ENCODE assay signal across 8 cellular contexts in the genomic region with DNA sequence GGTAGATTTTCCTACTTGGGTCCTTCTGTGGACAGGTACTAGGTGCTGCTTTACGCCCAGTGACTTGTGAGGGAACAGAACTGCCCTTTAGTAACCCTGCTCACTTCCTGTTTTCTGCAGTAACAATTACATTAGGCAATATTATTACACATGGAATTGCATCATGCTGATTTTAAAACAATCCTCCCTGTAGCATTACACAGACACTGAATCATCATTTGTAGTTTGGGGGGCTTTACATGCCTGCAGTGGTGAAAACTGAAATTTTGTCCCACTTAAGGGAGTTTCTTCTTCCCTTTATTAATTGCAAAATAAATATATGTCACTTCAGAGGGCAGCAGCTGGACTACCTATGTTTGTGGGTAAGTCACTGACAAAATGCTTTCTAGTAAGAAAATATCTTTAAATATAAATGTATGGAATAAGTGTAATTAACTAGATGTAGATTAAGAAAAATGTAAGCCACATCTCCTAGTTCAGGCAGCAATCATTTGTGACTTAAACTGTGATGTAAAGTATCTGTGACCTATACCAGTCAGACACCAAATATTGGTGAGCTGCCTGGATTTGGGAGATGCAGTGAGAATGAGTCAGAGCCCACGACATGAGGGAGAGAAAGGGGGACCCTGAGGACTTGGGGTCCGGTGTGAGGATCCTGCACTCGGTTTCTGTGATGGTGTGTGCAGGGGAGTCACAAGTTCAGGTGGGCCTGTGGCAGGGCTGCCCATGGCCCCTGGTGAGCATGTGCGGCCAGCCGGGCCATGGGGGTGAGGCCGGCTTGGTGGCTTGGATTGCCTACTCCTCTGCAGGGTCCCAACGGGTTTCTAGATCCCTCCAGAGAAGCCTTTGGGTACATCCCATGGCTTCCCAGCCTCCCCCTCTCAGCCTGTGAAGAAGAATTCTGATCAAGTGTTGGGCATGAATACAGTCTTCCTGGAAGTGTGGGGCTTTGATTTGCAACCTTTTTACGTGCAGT. TPM values are rescaled to one million over a fixed set of nuclear protein-coding genes. Genes with fewer than 3 reads are reported as not detected.
DNase-seq lines count a peak whose midpoint lies in the region; ATAC-seq, FAIRE-seq and TF ChIP-seq lines count a peak whose summit lies in the region.

No MANE protein-coding gene starts in this region.

- H3K36me3 ChIP-seq in HepG2 (replicated peaks in 1 of 2; ENCODE audit: control insufficient read depth in 1 of 2, insufficient read depth in 2 of 2, low read length in 2 of 2) = no peaks in the 10 kb centered on the region

- peak overlapping the region; percentile 52 for H3K4me3 Mint-ChIP-seq in activated naive CD8-positive, alpha-beta T cell

- 17% methylated on average over 6 of the region's 9 CpGs for WGBS in HepG2 (ENCODE audit: low lambda C conversion rate)

- intact Hi-C loops in HepG2 (cut with micrococcal nuclease; ENCODE audit: unreplicated experiment) = no loop called here

- no peaks in the 10 kb centered on the region for H4K20me1 ChIP-seq in HepG2 (ENCODE audit: insufficient read depth, low read length)

- in situ Hi-C loops in KBM-7 (cut with MboI; ENCODE audit: low pct_unique_long_range_greater_than_20kb, low sequenced_read_pairs) = no loop called here
- in situ Hi-C loops in HepG2 (cut with HindIII; ENCODE audit: extremely low pct_ligation_motif_present, low pct_unique_long_range_greater_than_20kb) = no loop called here

- H2AFZ ChIP-seq in HepG2 (ENCODE audit: low read length) = no peak overlapping the region

- TF ChIP-seq POLR2A in HepG2 (IDR thresholded peaks at IDR 0.05; ENCODE audit: insufficient read depth in 1 of 2, low read depth in 2 of 2, low read length in 2 of 2) = no peak

- no peak overlapping the region for H3K4me2 ChIP-seq in HepG2 (ENCODE audit: low read depth, low read length)

- CTCF ChIA-PET in HepG2 (lab: Yijun Ruan, JAX; ENCODE audit: low intra/inter-chr PET ratio, low total read pairs) = no interaction called here

- BruUV-seq in HepG2 (replicated peaks; lab: Mats Ljungman, UMichigan) = no TSS peak

- TF ChIP-seq EP300 in HepG2 (IDR thresholded peaks at IDR 0.05; ENCODE audit: low read depth in 2 of 2, low read length in 2 of 2) (no peak), HepG2 (CRISPR knock-in tag; IDR thresholded peaks at IDR 0.05; ENCODE audit: borderline replicate concordance) (no peak)

- H3K4me1 ChIP-seq in HepG2 (ENCODE audit: insufficient read depth, low read length) = peaks cover 8% of the 10 kb centered on the region; the same call in 1 of the 2 replicates

- no peaks in the 10 kb centered on the region for H3K79me2 ChIP-seq in HepG2 (ENCODE audit: insufficient read depth, low read length)

- no peaks in the 10 kb centered on the region for H3K9me3 ChIP-seq in HepG2 (ENCODE audit: low read length)

- H3K27me3 ChIP-seq in HepG2 (ENCODE audit: control insufficient read depth in 1 of 2, insufficient read depth in 2 of 2, low read length in 2 of 2) = peaks cover 0 to 13% of the 10 kb centered on the region in 2 experiments; a peak in 3 of 5 replicates

- POLR2A ChIA-PET in HepG2 (lab: Yijun Ruan, JAX) = no interaction called here

- no peaks in the 10 kb centered on the region for H3K9me3 Mint-ChIP-seq in activated naive CD8-positive, alpha-beta T cell (ENCODE audit: low read depth)

- peak overlapping the region; percentile 51 for H3K27ac Mint-ChIP-seq in activated naive CD8-positive, alpha-beta T cell

- no peak overlapping the region for H3K9ac ChIP-seq in HepG2 (ENCODE audit: insufficient read depth, low read depth, low read length)

- FAIRE-seq in HepG2 (lab: Jason Lieb, UNC) = no peak

- peak; percentile 56 for DNase-seq in EH (ENCODE audit: low read depth)
- DNase-seq in KBM-7 = peak; percentile 73
- peak; percentile 10 for DNase-seq in HepG2 (ENCODE audit: low spot score)
- DNase-seq in stimulated activated CD4-positive, alpha-beta T cell treated with anti-CD3 and anti-CD28 coated beads, Interleukin-4, amount 100 ng/mL, for 4 hours = no peak
- no peak for DNase-seq in NCI-H1436 treated with DMSO at 0.1 percent for 48 hours (lab: John Stamatoyannopoulos, UW)

- TF ChIP-seq CTCF in HepG2 (CRISPR knock-in tag; IDR thresholded peaks at IDR 0.05) = no peak

- H3K27me3 Mint-ChIP-seq in activated naive CD8-positive, alpha-beta T cell = no peaks in the 10 kb centered on the region

- no peak overlapping the region for H3K27ac ChIP-seq in HepG2 (ENCODE audit: extremely low read length, insufficient read depth, low read length)

- TF ChIP-seq RAD21 in HepG2 (CRISPR knock-in tag; IDR thresholded peaks at IDR 0.05) = no peak

- peaks cover 67% of the 10 kb centered on the region for H3K4me1 Mint-ChIP-seq in activated naive CD8-positive, alpha-beta T cell (ENCODE audit: low read depth)

- ATAC-seq in HepG2 = no peak
- ATAC-seq in GM21360 (IDR thresholded peaks at IDR 0.05; ENCODE audit: unreplicated experiment) = no peak
- no peak for ATAC-seq in GM18858 (IDR thresholded peaks at IDR 0.05; ENCODE audit: unreplicated experiment)

- H3K36me3 Mint-ChIP-seq in activated naive CD8-positive, alpha-beta T cell = no peaks in the 10 kb centered on the region

- H3K4me3 ChIP-seq in HepG2 (replicated peaks in 1 of 3; ENCODE audit: insufficient read depth in 1 of 3, low read depth in 2 of 3, low read length in 3 of 3) = no peak overlapping the region

TF ChIP-seq in HepG2, 621 proteins besides CTCF, POLR2A, EP300 and RAD21 (continues in another document):
- TF ChIP-seq CEBPB (IDR thresholded peaks at IDR 0.05; ENCODE audit: borderline replicate concordance, low read depth, low read length) = peak; percentile 86
- peak; percentile 69 for TF ChIP-seq CEBPG (CRISPR knock-in tag; IDR thresholded peaks at IDR 0.05)
- 0 out of 2 replicates have a peak, but pooled peaks have one; percentile 24 for TF ChIP-seq ELF3 (CRISPR knock-in tag; IDR thresholded peaks at IDR 0.05)
- no peak for TF ChIP-seq SOX6 (IDR thresholded peaks at IDR 0.05)
- peak; percentile 52; the same call in 1 of the 2 replicates for TF ChIP-seq SOX6 (CRISPR knock-in tag; IDR thresholded peaks at IDR 0.05)
- TF ChIP-seq FOXA3 (CRISPR knock-in tag; IDR thresholded peaks at IDR 0.05) = peak; percentile 37; the same call in 1 of the 2 replicates
- TF ChIP-seq ZBTB21 (CRISPR knock-in tag; IDR thresholded peaks at IDR 0.05) = no peak
- no peak for TF ChIP-seq ZBTB3 (CRISPR knock-in tag; IDR thresholded peaks at IDR 0.05; ENCODE audit: borderline replicate concordance, low read depth)
- TF ChIP-seq, protein P1, sequence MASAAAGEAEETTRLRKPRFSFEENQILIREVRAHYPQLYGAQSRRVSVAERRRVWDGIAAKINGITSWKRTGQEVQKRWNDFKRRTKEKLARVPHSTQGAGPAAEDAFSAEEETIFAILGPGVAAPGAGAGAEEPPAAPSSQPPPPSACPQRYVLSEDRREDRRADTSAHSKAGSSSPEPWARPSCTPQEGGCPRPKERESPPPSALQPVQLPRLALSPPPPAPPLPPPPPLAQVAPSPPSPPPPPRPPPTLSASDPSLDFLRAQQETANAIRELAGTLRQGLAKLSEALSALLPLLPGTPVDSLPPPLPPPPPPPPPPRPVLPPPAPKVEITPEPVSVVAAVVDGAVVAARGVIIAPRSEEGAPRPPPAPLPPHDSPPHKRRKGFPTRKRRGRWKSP (CRISPR knock-in tag; IDR thresholded peaks at IDR 0.05) = no peak
- TF ChIP-seq SOX5 (CRISPR knock-in tag; IDR thresholded peaks at IDR 0.05; ENCODE audit: borderline replicate concordance) = peak; percentile 81; the same call in 1 of the 2 replicates
- TF ChIP-seq RXRB (CRISPR knock-in tag; IDR thresholded peaks at IDR 0.05; ENCODE audit: borderline replicate concordance) = peak; percentile 65
- TF ChIP-seq, protein P2, sequence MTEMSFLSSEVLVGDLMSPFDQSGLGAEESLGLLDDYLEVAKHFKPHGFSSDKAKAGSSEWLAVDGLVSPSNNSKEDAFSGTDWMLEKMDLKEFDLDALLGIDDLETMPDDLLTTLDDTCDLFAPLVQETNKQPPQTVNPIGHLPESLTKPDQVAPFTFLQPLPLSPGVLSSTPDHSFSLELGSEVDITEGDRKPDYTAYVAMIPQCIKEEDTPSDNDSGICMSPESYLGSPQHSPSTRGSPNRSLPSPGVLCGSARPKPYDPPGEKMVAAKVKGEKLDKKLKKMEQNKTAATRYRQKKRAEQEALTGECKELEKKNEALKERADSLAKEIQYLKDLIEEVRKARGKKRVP (CRISPR knock-in tag; IDR thresholded peaks at IDR 0.05) = peak in 1 of 2 experiments; percentile 95; a peak in 2 of 4 replicates
- TF ChIP-seq RARA (CRISPR knock-in tag; IDR thresholded peaks at IDR 0.05) = 0 out of 2 replicates have a peak, but pooled peaks have one; percentile 27
- no peak for TF ChIP-seq SOX13 (IDR thresholded peaks at IDR 0.05)
- TF ChIP-seq SOX13 (CRISPR knock-in tag; conservative IDR thresholded peaks at IDR 0.05 in 1 of 2, IDR thresholded peaks at IDR 0.05 in 1 of 2) = peak in 1 of 2 experiments; percentile 67; a peak in 1 of 4 replicates
- 0 out of 2 replicates have a peak, but pooled peaks have one; percentile 12 for TF ChIP-seq MED1 (CRISPR knock-in tag; IDR thresholded peaks at IDR 0.05)
- no peak for TF ChIP-seq ZNF460 (CRISPR knock-in tag; IDR thresholded peaks at IDR 0.05; ENCODE audit: borderline replicate concordance)

RNA-seq across cellular contexts. Expression of a gene that starts 19.2 kb away (rescaled TPM):
- total RNA-seq in HepG2 (2016; rRNA removed; fragmentation: Illumina TruSeq; extraction: Trizol) = not detected in 2 replicates
- not detected in 2 replicates for total RNA-seq in HepG2 (2016; cell fraction: cytosol; rRNA removed; fragmentation: Illumina TruSeq; extraction: Trizol; ENCODE audit: low read depth)
- total RNA-seq in HepG2 (2016; cell fraction: insoluble cytoplasmic fraction; rRNA removed; fragmentation: Illumina TruSeq; extraction: Trizol) = not detected in 2 replicates
- not detected in 2 replicates for total RNA-seq in HepG2 (2016; cell fraction: membrane; rRNA removed; fragmentation: Illumina TruSeq; extraction: Trizol)
- not detected in 2 replicates for total RNA-seq in HepG2 (2016; cell fraction: nucleus; rRNA removed; fragmentation: Illumina TruSeq; extraction: Trizol)
- polyA plus RNA-seq in HepG2 (2011; rRNA removed) = 0.04 and 0.10 TPM in 2 replicates
- 0.08 TPM in 2 replicates for polyA plus RNA-seq in HepG2 (2011; cell fraction: cytosol; rRNA removed)
- 0.06 and 0.12 TPM in 2 replicates for polyA plus RNA-seq in HepG2 (2011; cell fraction: nucleus; rRNA removed)
- 0.09 TPM in 1 of 2 replicates, not detected in the other for polyA plus RNA-seq in HepG2 (2012)
- not detected in 2 replicates for polyA plus RNA-seq in HepG2 (2016; cell fraction: cytosol; fragmentation: Illumina TruSeq; extraction: Trizol; ENCODE audit: low read depth)
- not detected in 2 replicates for polyA plus RNA-seq in HepG2 (2016; cell fraction: insoluble cytoplasmic fraction; fragmentation: Illumina TruSeq; extraction: Trizol; ENCODE audit: low read depth)
- polyA plus RNA-seq in HepG2 (2016; cell fraction: membrane; fragmentation: Illumina TruSeq; extraction: Trizol; ENCODE audit: low read depth) = not detected in 2 replicates
- not detected in 2 replicates for polyA plus RNA-seq in HepG2 (2016; cell fraction: nucleus; fragmentation: Illumina TruSeq; extraction: Trizol; ENCODE audit: insufficient read depth, low read depth)
- polyA minus RNA-seq in HepG2 (2011; rRNA and poly(A)+ RNA removed; ENCODE audit: low replicate concordance) = 0.10 and 7.4 TPM in 2 replicates
- 0.97 TPM in 1 of 2 replicates, not detected in the other for polyA minus RNA-seq in HepG2 (2011; cell fraction: cytosol; rRNA and poly(A)+ RNA removed)
- polyA minus RNA-seq in HepG2 (2011; cell fraction: nucleus; rRNA and poly(A)+ RNA removed) = not detected in 2 replicates

Comparison
In these comparisons a context has a peak if more than half of its experiments do, and no peak if none do; other contexts are left out.
1. DNase-seq: peak in EH (single experiment), KBM-7 (single experiment) and HepG2 (single experiment); none in stimulated activated CD4-positive, alpha-beta T cell treated with anti-CD3 and anti-CD28 coated beads, Interleukin-4, amount 100 ng/mL, for 4 hours (0 of 2) and NCI-H1436 treated with DMSO at 0.1 percent for 48 hours (single experiment).